ENCODE assay signal across 9 cellular contexts in genomic region chrX:19746919-19747671, GRCh38.
A peak's percentile ranks its signal among the peaks of the same experiment; 100 is the strongest.
DNase-seq lines count a peak whose midpoint lies in the region; ATAC-seq and TF ChIP-seq lines count a peak whose summit lies in the region.
"Had no signal": no experiment of that assay in that cellular context is flagged by ENCODE, and none has a peak within 500 bp of the region (broad histone marks: within the 10 kb centered on the region; RNA-seq: fewer than 3 reads in every experiment).

No MANE protein-coding gene starts in this region.

- no peak for TF ChIP-seq CTCF in WTC11 (IDR thresholded peaks at IDR 0.05)

- H3K27me3 Mint-ChIP-seq in stimulated activated naive CD8-positive, alpha-beta T cell treated with anti-CD3 and anti-CD28 coated beads, Interleukin-15, Interleukin-2, amounts not matched to agents 100 ng/mL and 50 ng/mL, for 24 hours = no peaks in the 10 kb centered on the region
- no peaks in the 10 kb centered on the region for H3K27me3 Mint-ChIP-seq in WTC11 (ENCODE audit: low read depth)

- peak overlapping the region; percentile 77 for H3K4me3 Mint-ChIP-seq in stimulated activated naive CD8-positive, alpha-beta T cell treated with anti-CD3 and anti-CD28 coated beads, Interleukin-15, Interleukin-2, amounts not matched to agents 100 ng/mL and 50 ng/mL, for 24 hours
- H3K4me3 Mint-ChIP-seq in WTC11 = no peak overlapping the region

- no peak for DNase-seq in stimulated activated naive CD8-positive, alpha-beta T cell treated with anti-CD3 and anti-CD28 coated beads, Interleukin-15, Interleukin-2, amounts not matched to agents 100 U/mL and 50 U/mL, for 24 hours
- DNase-seq in WTC11 (ENCODE audit: low spot score) (no peak), left lobe of liver (ENCODE audit: low spot score) (no peak), KG1 (lab: John Stamatoyannopoulos, UW) (no peak)
- DNase-seq: brain microvascular endothelial cell had no signal

- POLR2A ChIA-PET in WTC11 (lab: Charles Lee) = no interaction called here

- no peak for ATAC-seq in stimulated activated naive CD8-positive, alpha-beta T cell treated with anti-CD3 and anti-CD28 coated beads, Interleukin-15, Interleukin-2, amounts not matched to agents 100 U/mL and 50 U/mL, for 24 hours
- peak; percentile 65 for ATAC-seq in WTC11
- ATAC-seq in left lobe of liver = peak; percentile 80
- no peak for ATAC-seq in esophagus mucosa
- no peak for ATAC-seq in GM18861 (IDR thresholded peaks at IDR 0.05; ENCODE audit: unreplicated experiment)
- ATAC-seq in GM21367 (IDR thresholded peaks at IDR 0.05; ENCODE audit: unreplicated experiment) = no peak

- H3K4me1 Mint-ChIP-seq in stimulated activated naive CD8-positive, alpha-beta T cell treated with anti-CD3 and anti-CD28 coated beads, Interleukin-15, Interleukin-2, amounts not matched to agents 100 ng/mL and 50 ng/mL, for 24 hours (ENCODE audit: low read depth) = peaks cover 98% of the 10 kb centered on the region
- peaks cover 10% of the 10 kb centered on the region; the same call in 1 of the 2 replicates for H3K4me1 Mint-ChIP-seq in WTC11

- no peaks in the 10 kb centered on the region for H3K9me3 Mint-ChIP-seq in stimulated activated naive CD8-positive, alpha-beta T cell treated with anti-CD3 and anti-CD28 coated beads, Interleukin-15, Interleukin-2, amounts not matched to agents 100 ng/mL and 50 ng/mL, for 24 hours
- peaks cover 11% of the 10 kb centered on the region for H3K9me3 Mint-ChIP-seq in WTC11

- CTCF ChIA-PET in WTC11 (lab: Charles Lee) = interaction anchor here (0.6 to 0.9 kb wide), 2 partner anchors 140 to 141 kb away, joined by 3 to 4 read pairs; no protein-coding TSS in a partner anchor

- H3K36me3 Mint-ChIP-seq in stimulated activated naive CD8-positive, alpha-beta T cell treated with anti-CD3 and anti-CD28 coated beads, Interleukin-15, Interleukin-2, amounts not matched to agents 100 ng/mL and 50 ng/mL, for 24 hours (ENCODE audit: low read depth) = peaks cover 37% of the 10 kb centered on the region
- no peaks in the 10 kb centered on the region for H3K36me3 Mint-ChIP-seq in WTC11

- peak overlapping the region; percentile 96 for H3K27ac Mint-ChIP-seq in stimulated activated naive CD8-positive, alpha-beta T cell treated with anti-CD3 and anti-CD28 coated beads, Interleukin-15, Interleukin-2, amounts not matched to agents 100 ng/mL and 50 ng/mL, for 24 hours
- no peak overlapping the region for H3K27ac Mint-ChIP-seq in WTC11

TF ChIP-seq in WTC11, 78 proteins besides CTCF, POLR2A, EP300 and RAD21:
- TF ChIP-seq ATF3 (CRISPR knock-in tag; conservative IDR thresholded peaks at IDR 0.05) (no peak), RORB (CRISPR knock-in tag; IDR thresholded peaks at IDR 0.05) (no peak)

Comparison
In these comparisons a context has a peak if more than half of its experiments do, and no peak if none do; other contexts are left out.
1. ATAC-seq: peak in WTC11 (single experiment) and left lobe of liver (single experiment); none in stimulated activated naive CD8-positive, alpha-beta T cell treated with anti-CD3 and anti-CD28 coated beads, Interleukin-15, Interleukin-2, amounts not matched to agents 100 U/mL and 50 U/mL, for 24 hours (single experiment), esophagus mucosa (single experiment), GM18861 (single experiment) and GM21367 (single experiment).